1 cellular context compared by ENCODE assay signal in the genomic region with DNA sequence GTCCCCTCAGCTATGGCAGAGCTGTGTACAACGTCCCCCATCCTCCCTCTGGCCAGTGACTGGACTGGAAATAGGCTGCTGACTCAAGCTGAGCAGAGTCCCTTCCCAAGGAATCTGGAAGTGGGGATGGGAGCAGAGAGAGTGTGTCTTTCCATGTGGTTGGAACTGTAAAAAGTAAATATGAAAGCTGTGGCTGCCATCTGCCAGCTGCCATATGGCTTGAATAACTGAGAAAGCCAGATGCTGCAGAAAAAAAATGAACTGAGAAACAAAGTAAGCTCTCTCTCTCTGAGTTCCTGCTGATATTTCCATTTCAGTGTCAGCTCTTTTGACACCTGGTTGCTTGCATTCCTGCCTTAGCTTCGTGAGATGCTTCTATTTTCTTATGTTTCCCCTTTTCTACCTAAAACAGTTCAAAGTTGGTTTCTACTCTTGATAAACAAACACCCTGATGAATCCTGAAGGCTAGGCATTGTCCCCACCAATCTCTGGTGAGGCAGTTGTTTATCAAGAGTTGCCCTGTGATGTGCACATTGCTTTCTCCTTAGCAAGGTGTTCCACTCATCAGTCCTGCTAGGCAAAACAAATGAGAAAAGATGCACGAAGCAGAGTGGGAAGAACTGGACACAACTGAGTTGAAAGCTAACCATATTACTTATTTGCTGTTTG.
TF ChIP-seq lines count a peak whose summit lies in the region.

No MANE protein-coding gene starts in this region.

TF ChIP-seq in K562, 482 proteins besides CTCF, POLR2A, EP300 and RAD21 (continued from another document):
- TF ChIP-seq ZNF133 (CRISPR knock-in tag; IDR thresholded peaks at IDR 0.05) (no peak), ZNF121 (CRISPR knock-in tag; conservative IDR thresholded peaks at IDR 0.05) (no peak)
- TF ChIP-seq, protein P1, sequence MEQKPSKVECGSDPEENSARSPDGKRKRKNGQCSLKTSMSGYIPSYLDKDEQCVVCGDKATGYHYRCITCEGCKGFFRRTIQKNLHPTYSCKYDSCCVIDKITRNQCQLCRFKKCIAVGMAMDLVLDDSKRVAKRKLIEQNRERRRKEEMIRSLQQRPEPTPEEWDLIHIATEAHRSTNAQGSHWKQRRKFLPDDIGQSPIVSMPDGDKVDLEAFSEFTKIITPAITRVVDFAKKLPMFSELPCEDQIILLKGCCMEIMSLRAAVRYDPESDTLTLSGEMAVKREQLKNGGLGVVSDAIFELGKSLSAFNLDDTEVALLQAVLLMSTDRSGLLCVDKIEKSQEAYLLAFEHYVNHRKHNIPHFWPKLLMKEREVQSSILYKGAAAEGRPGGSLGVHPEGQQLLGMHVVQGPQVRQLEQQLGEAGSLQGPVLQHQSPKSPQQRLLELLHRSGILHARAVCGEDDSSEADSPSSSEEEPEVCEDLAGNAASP (IDR thresholded peaks at IDR 0.05) = no peak
- TF ChIP-seq, protein P2, sequence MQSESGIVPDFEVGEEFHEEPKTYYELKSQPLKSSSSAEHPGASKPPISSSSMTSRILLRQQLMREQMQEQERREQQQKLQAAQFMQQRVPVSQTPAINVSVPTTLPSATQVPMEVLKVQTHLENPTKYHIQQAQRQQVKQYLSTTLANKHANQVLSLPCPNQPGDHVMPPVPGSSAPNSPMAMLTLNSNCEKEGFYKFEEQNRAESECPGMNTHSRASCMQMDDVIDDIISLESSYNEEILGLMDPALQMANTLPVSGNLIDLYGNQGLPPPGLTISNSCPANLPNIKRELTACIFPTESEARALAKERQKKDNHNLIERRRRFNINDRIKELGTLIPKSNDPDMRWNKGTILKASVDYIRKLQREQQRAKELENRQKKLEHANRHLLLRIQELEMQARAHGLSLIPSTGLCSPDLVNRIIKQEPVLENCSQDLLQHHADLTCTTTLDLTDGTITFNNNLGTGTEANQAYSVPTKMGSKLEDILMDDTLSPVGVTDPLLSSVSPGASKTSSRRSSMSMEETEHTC (IDR thresholded peaks at IDR 0.05) = no peak
